In the genomic region with DNA sequence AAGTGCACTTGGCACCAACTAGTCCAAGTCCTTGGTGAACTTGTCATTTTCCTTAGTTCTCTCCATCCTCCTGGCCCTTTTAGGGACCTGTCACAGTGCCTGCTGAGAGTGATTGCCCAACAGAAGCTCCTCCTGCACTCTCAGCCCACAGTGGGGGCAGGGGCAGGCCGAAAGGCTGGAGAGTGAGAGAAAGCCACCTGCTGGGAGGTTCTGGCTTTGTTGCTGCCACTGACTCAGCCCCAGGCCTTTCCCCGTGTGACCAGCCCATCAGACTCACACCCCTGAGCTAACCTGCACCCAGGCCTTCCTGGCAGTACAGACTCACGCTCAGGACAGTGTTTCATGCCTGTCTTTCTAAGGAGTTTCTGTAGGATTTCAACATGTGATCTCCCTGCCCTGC, we compare ENCODE assay signal across 9 cellular contexts. TPM values are rescaled to one million over a fixed set of nuclear protein-coding genes. Genes with fewer than 3 reads are reported as not detected.
A peak's percentile ranks its signal among the peaks of the same experiment; 100 is the strongest.
DNase-seq lines count a peak whose midpoint lies in the region; ATAC-seq and TF ChIP-seq lines count a peak whose summit lies in the region.
"Had no signal": no experiment of that assay in that cellular context is flagged by ENCODE, and none has a peak within 500 bp of the region (broad histone marks: within the 10 kb centered on the region; RNA-seq: fewer than 3 reads in every experiment).

No MANE protein-coding gene starts in this region.

- H3K23ac ChIP-seq in trophoblast cell (ENCODE audit: low read length) = no peak overlapping the region

- no peaks in the 10 kb centered on the region for H3K9me3 ChIP-seq in trophoblast cell (ENCODE audit: insufficient read depth, low read depth, low read length)

- H3K36me3 Mint-ChIP-seq in activated T-helper 2 cell treated with anti-CD3 and anti-CD28 coated beads, Interferon-gamma antibody, Interleukin-2, Interleukin-4, amounts not matched to agents 10 μg/mL and 5 μg/mL and 100 μg/mL, durations not matched to agents 14 hours and 24 hours and 36 hours (ENCODE audit: low read depth) = no peaks in the 10 kb centered on the region

- no peak overlapping the region for H4K8ac ChIP-seq in trophoblast cell (ENCODE audit: low read depth, low read length)

- no peak overlapping the region for H3K4me2 ChIP-seq in trophoblast cell (ENCODE audit: low read length)

- H3K4me1 Mint-ChIP-seq in activated T-helper 2 cell treated with anti-CD3 and anti-CD28 coated beads, Interferon-gamma antibody, Interleukin-2, Interleukin-4, amounts not matched to agents 10 μg/mL and 5 μg/mL and 100 μg/mL, durations not matched to agents 14 hours and 24 hours and 36 hours (ENCODE audit: low read depth) = no peaks in the 10 kb centered on the region

- no peak overlapping the region for H2BK5ac ChIP-seq in trophoblast cell (ENCODE audit: low read depth, low read length, poor library complexity)

- DNase-seq in H7 (peak; percentile 77), NCI-H510A (lab: John Stamatoyannopoulos, UW) (peak; percentile 41), erythroblast (lab: John Stamatoyannopoulos, UW) (peak; percentile 10 to 21), trophoblast cell (peak; percentile 73 to 79), NCI-H1092 (lab: John Stamatoyannopoulos, UW) (no peak)
- DNase-seq in activated T-helper 2 cell treated with anti-CD3 and anti-CD28 coated beads, Interferon-gamma antibody, Interleukin-2, Interleukin-4, amounts not matched to agents 10 μg/mL and 5 μg/mL and 100 μg/mL, durations not matched to agents 14 hours and 24 hours and 36 hours (ENCODE audit: low spot score) = no peak

- no peak overlapping the region for H2BK120ac ChIP-seq in trophoblast cell (ENCODE audit: insufficient read depth, low read length, poor library complexity)

- no peak overlapping the region for H3K14ac ChIP-seq in trophoblast cell (ENCODE audit: low read length)

- no peak overlapping the region for H3K27ac ChIP-seq in trophoblast cell (ENCODE audit: low read depth, low read length)

- no peak overlapping the region for H3K18ac ChIP-seq in trophoblast cell (ENCODE audit: low read length)

- H3K4me3 ChIP-seq in H7 (ENCODE audit: insufficient read depth, low read depth, low read length) = no peak overlapping the region
- no peak overlapping the region for H3K4me3 ChIP-seq in trophoblast cell (ENCODE audit: low read depth, low read length)

- TF ChIP-seq POLR2A in erythroblast (IDR thresholded peaks at IDR 0.05; ENCODE audit: low read length) = no peak

- no peak overlapping the region for H2AK5ac ChIP-seq in trophoblast cell (ENCODE audit: low read length)

- H3K4me3 Mint-ChIP-seq in activated T-helper 2 cell treated with anti-CD3 and anti-CD28 coated beads, Interferon-gamma antibody, Interleukin-2, Interleukin-4, amounts not matched to agents 10 μg/mL and 5 μg/mL and 100 μg/mL, durations not matched to agents 14 hours and 24 hours and 36 hours (ENCODE audit: low read depth) = no peak overlapping the region

- H3K27me3 ChIP-seq in H7 (ENCODE audit: control insufficient read depth, insufficient read depth, low read length) (no peaks in the 10 kb centered on the region; the same call in 1 of the 2 replicates), trophoblast cell (ENCODE audit: insufficient read depth, low read length) (no peaks in the 10 kb centered on the region)

- intact Hi-C loops in activated T-helper 2 cell treated with anti-CD3 and anti-CD28 coated beads, Interferon-gamma antibody, Interleukin-2, Interleukin-4, amounts not matched to agents 10 μg/mL and 5 μg/mL and 100 μg/mL, durations not matched to agents 14 hours and 24 hours and 36 hours (cut with micrococcal nuclease) = no loop called here

- H3K4ac ChIP-seq in trophoblast cell (ENCODE audit: low read depth, low read length) = no peak overlapping the region

- H3K79me1 ChIP-seq in trophoblast cell (ENCODE audit: low read length) = peaks cover 9% of the 10 kb centered on the region

- peaks cover 14 to 18% of the 10 kb centered on the region in 2 experiments for H3K4me1 ChIP-seq in trophoblast cell (ENCODE audit: control insufficient read depth in 1 of 2, insufficient read depth in 2 of 2, low read length in 2 of 2)

- no peak for ATAC-seq in GM21717 (IDR thresholded peaks at IDR 0.05; ENCODE audit: unreplicated experiment)
- no peak for ATAC-seq in GM18907 (IDR thresholded peaks at IDR 0.05; ENCODE audit: unreplicated experiment)

- no peak overlapping the region for H2AFZ ChIP-seq in trophoblast cell (ENCODE audit: insufficient read depth, low read length, poor library complexity)

- no peak overlapping the region for H4K12ac ChIP-seq in trophoblast cell (ENCODE audit: low read depth, low read length)

- no peaks in the 10 kb centered on the region for H3K36me3 ChIP-seq in H7 (replicated peaks; ENCODE audit: control insufficient read depth, insufficient read depth, low read length)
- no peaks in the 10 kb centered on the region for H3K36me3 ChIP-seq in trophoblast cell (ENCODE audit: control insufficient read depth in 1 of 2, insufficient read depth in 2 of 2, low read length in 2 of 2)

- WGBS in trophoblast cell (ENCODE audit: extremely low coverage, insufficient coverage, insufficient read length) = no CpG with 5 or more reads among the region's 3 CpGs

- H3K9ac ChIP-seq in trophoblast cell (ENCODE audit: low read length) = no peak overlapping the region

- no peak overlapping the region for H2BK12ac ChIP-seq in trophoblast cell (ENCODE audit: low read length)

- H3K27ac Mint-ChIP-seq in activated T-helper 2 cell treated with anti-CD3 and anti-CD28 coated beads, Interferon-gamma antibody, Interleukin-2, Interleukin-4, amounts not matched to agents 10 μg/mL and 5 μg/mL and 100 μg/mL, durations not matched to agents 14 hours and 24 hours and 36 hours = no peak overlapping the region

- no peaks in the 10 kb centered on the region for H3K9me3 Mint-ChIP-seq in activated T-helper 2 cell treated with anti-CD3 and anti-CD28 coated beads, Interferon-gamma antibody, Interleukin-2, Interleukin-4, amounts not matched to agents 10 μg/mL and 5 μg/mL and 100 μg/mL, durations not matched to agents 14 hours and 24 hours and 36 hours

- H3K27me3 Mint-ChIP-seq in activated T-helper 2 cell treated with anti-CD3 and anti-CD28 coated beads, Interferon-gamma antibody, Interleukin-2, Interleukin-4, amounts not matched to agents 10 μg/mL and 5 μg/mL and 100 μg/mL, durations not matched to agents 14 hours and 24 hours and 36 hours (ENCODE audit: low read depth) = peaks cover 15% of the 10 kb centered on the region

- H4K91ac ChIP-seq in trophoblast cell (ENCODE audit: low read depth, low read length) = no peak overlapping the region

- no peaks in the 10 kb centered on the region for H3K79me2 ChIP-seq in trophoblast cell (ENCODE audit: control insufficient read depth, insufficient read depth, low read length, poor library complexity)

RNA-seq across cellular contexts. Expression of gene PROK1, which starts 17.1 kb away (rescaled TPM):
- not detected in 2 replicates for total RNA-seq in H7 (2014; rRNA removed; shearing (Covaris generic))
- polyA plus RNA-seq in trophoblast cell (2013) = 0.03 TPM in 1 of 2 replicates, not detected in the other
- not detected in 2 replicates for total RNA-seq in activated T-helper 2 cell treated with anti-CD3 and anti-CD28 coated beads, Interferon-gamma antibody, Interleukin-2, Interleukin-4, amounts not matched to agents 10 μg/mL and 5 μg/mL and 100 μg/mL, durations not matched to agents 14 hours and 24 hours and 36 hours
- total RNA-seq: dermis microvascular lymphatic vessel endothelial cell had no signal

RNA-seq across cellular contexts. Expression of gene LAMTOR5, which starts 26.3 kb away (rescaled TPM):
- total RNA-seq in H7 (2014; rRNA removed; shearing (Covaris generic)) = 33.8 and 40.6 TPM in 2 replicates
- 149 and 153 TPM in 2 replicates for polyA plus RNA-seq in trophoblast cell (2013)
- 170 and 171 TPM in 2 replicates for total RNA-seq in activated T-helper 2 cell treated with anti-CD3 and anti-CD28 coated beads, Interferon-gamma antibody, Interleukin-2, Interleukin-4, amounts not matched to agents 10 μg/mL and 5 μg/mL and 100 μg/mL, durations not matched to agents 14 hours and 24 hours and 36 hours

RNA-seq across cellular contexts. Expression of gene SLC16A4, which starts 43.0 kb away (rescaled TPM):
- total RNA-seq in H7 (2014; rRNA removed; shearing (Covaris generic)) = 0.41 and 0.42 TPM in 2 replicates
- 3.6 and 3.7 TPM in 2 replicates for polyA plus RNA-seq in trophoblast cell (2013)
- total RNA-seq in activated T-helper 2 cell treated with anti-CD3 and anti-CD28 coated beads, Interferon-gamma antibody, Interleukin-2, Interleukin-4, amounts not matched to agents 10 μg/mL and 5 μg/mL and 100 μg/mL, durations not matched to agents 14 hours and 24 hours and 36 hours = 0.23 and 0.73 TPM in 2 replicates

Comparison
In these comparisons a context has a peak if more than half of its experiments do, and no peak if none do; other contexts are left out.
1. DNase-seq: peak in H7 (single experiment), NCI-H510A (single experiment), erythroblast (2 of 2) and trophoblast cell (2 of 2); none in activated T-helper 2 cell treated with anti-CD3 and anti-CD28 coated beads, Interferon-gamma antibody, Interleukin-2, Interleukin-4, amounts not matched to agents 10 μg/mL and 5 μg/mL and 100 μg/mL, durations not matched to agents 14 hours and 24 hours and 36 hours (single experiment) and NCI-H1092 (single experiment).